29 cellular contexts compared by ENCODE assay signal in the genomic region with DNA sequence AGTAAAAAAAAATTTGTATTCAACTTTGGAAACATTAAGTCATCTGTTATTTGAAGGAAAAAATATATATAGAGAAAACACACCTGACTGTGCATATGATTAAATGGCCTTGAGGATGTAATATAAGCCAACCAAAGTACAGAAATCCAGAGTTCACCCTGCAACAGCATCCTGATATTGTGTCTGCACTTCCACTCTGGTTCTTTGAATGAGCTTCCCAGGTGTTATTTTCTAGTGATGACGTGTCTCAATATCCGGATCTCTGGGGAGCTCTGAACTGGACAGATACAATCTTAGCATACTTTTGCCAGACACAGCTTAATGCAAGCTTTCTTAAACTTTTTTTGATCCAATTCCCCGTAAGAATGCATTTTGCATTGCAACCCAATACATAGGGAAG.
"Had no signal": no experiment of that assay in that cellular context is flagged by ENCODE, and none has a peak within 500 bp of the region (broad histone marks: within the 10 kb centered on the region; RNA-seq: fewer than 3 reads in every experiment).

No MANE protein-coding gene starts in this region.

- H3K27me3 ChIP-seq: ascending aorta, cardiac muscle cell, esophagus muscularis mucosa, left lung, ovary, stomach, thyroid gland, upper lobe of left lung, vagina had no signal

- H3K9me3 ChIP-seq: ascending aorta, esophagus muscularis mucosa, left lung, ovary, stomach, thyroid gland, upper lobe of left lung, vagina had no signal

- H3K36me3 ChIP-seq: ascending aorta, cardiac muscle cell, esophagus muscularis mucosa, left lung, ovary, stomach, thyroid gland, upper lobe of left lung, vagina had no signal

- H3K27ac ChIP-seq: ascending aorta, cardiac muscle cell, coronary artery, esophagus muscularis mucosa, left lung, ovary, stomach, thyroid gland, upper lobe of left lung, vagina had no signal

- DNase-seq: activated CD4-positive, alpha-beta memory T cell treated with anti-CD3 and anti-CD28 coated beads for 36 hours; activated CD4-positive, alpha-beta T cell treated with anti-CD3 and anti-CD28 coated beads, Interleukin-2, amount 10 ng/mL, durations not matched to agents 24 days and 14 days; activated CD4-positive, CD25-positive, alpha-beta regulatory T cell treated with anti-CD3 and anti-CD28 coated beads, Interleukin-2, amount 50 U/mL, for 72 hours; activated CD8-positive, alpha-beta memory T cell treated with anti-CD3 and anti-CD28 coated beads, Interleukin-2, amount 50 U/mL, for 4 hours; activated gamma-delta T cell; activated naive CD4-positive, alpha-beta T cell treated with anti-CD3 and anti-CD28 coated beads, Interleukin-2, amount 10 ng/mL, durations not matched to agents 7 days and 5 days; activated naive CD8-positive, alpha-beta T cell treated with anti-CD3 and anti-CD28 coated beads, Interleukin-2, amount 10 ng/mL, durations not matched to agents 7 days and 5 days; activated T-cell treated with anti-CD3 and anti-CD28 coated beads, Interleukin-2, amount 50 U/mL, for 1 hour; endodermal cell; foreskin melanocyte; hippocampal formation; immature natural killer cell; kidney glomerular epithelial cell; left lung; mammary epithelial cell; naive B cell; ovary; stimulated activated CD4-positive, alpha-beta T cell treated with anti-CD3 and anti-CD28 coated beads, Interleukin-15, amount 100 ng/mL, for 24 hours; stimulated activated CD4-positive, alpha-beta T cell treated with anti-CD3 and anti-CD28 coated beads, Interleukin-2, amount 100 ng/mL, for 24 hours; stimulated activated naive B cell treated with anti-CD40 and anti-IgM and Interleukin-4, amounts not matched to agents 10 μg/mL and 1 μg/mL and 100 μg/mL, for 72 hours; stomach; T-helper 1 cell; thyroid gland; upper lobe of left lung had no signal

- H3K4me3 ChIP-seq: ascending aorta, cardiac muscle cell, coronary artery, esophagus muscularis mucosa, left lung, ovary, stomach, thyroid gland, upper lobe of left lung, vagina had no signal

- ATAC-seq: left lung; stimulated activated naive B cell treated with anti-CD40 and anti-IgM and Interleukin-4, amounts not matched to agents 10 μg/mL and 1 μg/mL and 100 μg/mL, for 72 hours had no signal

- H3K4me1 ChIP-seq: ascending aorta, esophagus muscularis mucosa, stomach, upper lobe of left lung, vagina had no signal
